14 cellular contexts compared by ENCODE assay signal in the genomic region with DNA sequence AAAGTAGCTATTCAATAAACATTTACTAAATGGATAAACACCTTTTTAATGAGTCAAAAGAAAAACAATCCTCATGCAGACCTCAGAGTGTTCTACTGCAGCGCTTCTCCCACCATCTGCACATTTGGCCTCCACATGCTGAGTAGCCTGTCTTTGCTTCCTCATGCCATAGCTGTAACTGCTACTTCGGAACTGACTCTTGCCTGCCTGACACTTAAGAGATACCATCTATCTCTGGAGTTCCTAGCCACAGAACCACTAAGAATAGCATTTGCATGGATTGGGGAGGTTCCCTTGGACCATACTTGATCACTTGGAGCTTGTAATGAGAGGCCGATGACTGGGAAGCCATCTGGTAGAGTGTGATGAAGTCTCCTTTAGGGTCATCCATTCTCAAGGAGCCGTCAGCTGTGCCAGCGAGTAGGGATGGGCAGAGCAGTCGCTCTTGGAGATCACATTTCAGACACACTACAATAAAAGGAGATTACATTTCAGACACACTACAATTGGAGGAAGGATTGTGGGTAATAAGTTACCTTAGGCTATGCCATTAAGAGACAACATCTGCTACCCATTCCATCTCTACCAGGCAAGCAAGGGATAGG. TPM values are rescaled to one million over a fixed set of nuclear protein-coding genes. Genes with fewer than 3 reads are reported as not detected.
DNase-seq lines count a peak whose midpoint lies in the region; FAIRE-seq and TF ChIP-seq lines count a peak whose summit lies in the region.
"Had no signal": no experiment of that assay in that cellular context is flagged by ENCODE, and none has a peak within 500 bp of the region (broad histone marks: within the 10 kb centered on the region; RNA-seq: fewer than 3 reads in every experiment).

No MANE protein-coding gene starts in this region.

- H3K27me3 Mint-ChIP-seq in HFFc6 (ENCODE audit: insufficient read depth) (no peaks in the 10 kb centered on the region), astrocyte (ENCODE audit: low read depth, unreplicated experiment) (no peaks in the 10 kb centered on the region)
- H3K27me3 Mint-ChIP-seq: activated CD4-positive, alpha-beta T cell treated with anti-CD3 and anti-CD28 coated beads, Interleukin-2, amount 10 ng/mL, durations not matched to agents 7 days and 5 days; activated naive CD8-positive, alpha-beta T cell treated with anti-CD3 and anti-CD28 coated beads, Interleukin-2, amount 10 ng/mL, durations not matched to agents 7 days and 5 days had no signal

- TF ChIP-seq CTCF in HFFc6 (IDR thresholded peaks at IDR 0.05) (no peak), astrocyte (IDR thresholded peaks at IDR 0.05; ENCODE audit: insufficient read depth, low read depth, low read length) (no peak), osteoblast (IDR thresholded peaks at IDR 0.05; ENCODE audit: extremely low read depth, low read depth, low read length) (no peak), stomach (IDR thresholded peaks at IDR 0.05) (no peak), vagina (IDR thresholded peaks at IDR 0.05) (no peak)

- FAIRE-seq in astrocyte (lab: Jason Lieb, UNC): no peak

- H3K9me3 Mint-ChIP-seq in HFFc6 (no peaks in the 10 kb centered on the region), astrocyte (ENCODE audit: unreplicated experiment) (no peaks in the 10 kb centered on the region)

- peak; percentile 88 for DNase-seq in HFFc6
- peak; percentile 49 for DNase-seq in astrocyte (ENCODE audit: low read depth)
- DNase-seq in osteoblast (ENCODE audit: insufficient read length, low spot score, missing footprints): no peak
- DNase-seq in stomach: no peak
- no peak for DNase-seq in NK-92 (lab: John Stamatoyannopoulos, UW; ENCODE audit: unreplicated experiment)
- DNase-seq in vagina (ENCODE audit: extremely low spot score in 2 of 2): no peak
- no peak for DNase-seq in effector CD8-positive, alpha-beta T cell (lab: John Stamatoyannopoulos, UW)
- DNase-seq: activated CD4-positive, alpha-beta T cell treated with anti-CD3 and anti-CD28 coated beads, Interleukin-2, amount 10 ng/mL, durations not matched to agents 7 days and 5 days; activated naive CD8-positive, alpha-beta T cell treated with anti-CD3 and anti-CD28 coated beads, Interleukin-2, amount 10 ng/mL, durations not matched to agents 7 days and 5 days; effector CD4-positive, alpha-beta T cell; mesendoderm; NCI-H345; SHP77 had no signal

- H3K4me2 ChIP-seq in BLaER1: 0 out of 2 replicates have a peak overlapping the region, but pooled peaks have one; percentile 23
- no peak overlapping the region for H3K4me2 ChIP-seq in astrocyte (ENCODE audit: low read length)
- peak overlapping the region; percentile 49 for H3K4me2 ChIP-seq in osteoblast (ENCODE audit: insufficient read depth, low read length)

- H2AFZ ChIP-seq in astrocyte (ENCODE audit: low read depth, low read length) (no peak overlapping the region), osteoblast (ENCODE audit: low read length) (peak overlapping the region; percentile 14)

- intact Hi-C loops in stomach (cut with DNase I; ENCODE audit: low total_unique reads) (no loop called here), vagina (cut with DNase I) (no loop called here)

- no peak for TF ChIP-seq EP300 in stomach (IDR thresholded peaks at IDR 0.05)

- H3K27ac Mint-ChIP-seq in HFFc6 (peak overlapping the region; percentile 94), astrocyte (ENCODE audit: unreplicated experiment) (peak overlapping the region; percentile 27)
- H3K27ac Mint-ChIP-seq: activated CD4-positive, alpha-beta T cell treated with anti-CD3 and anti-CD28 coated beads, Interleukin-2, amount 10 ng/mL, durations not matched to agents 7 days and 5 days; activated naive CD8-positive, alpha-beta T cell treated with anti-CD3 and anti-CD28 coated beads, Interleukin-2, amount 10 ng/mL, durations not matched to agents 7 days and 5 days had no signal

- no peaks in the 10 kb centered on the region for H3K79me2 ChIP-seq in astrocyte (ENCODE audit: insufficient read depth, low read length)
- H3K79me2 ChIP-seq in osteoblast (ENCODE audit: insufficient read depth, low read length): no peaks in the 10 kb centered on the region

- H3K4me1 Mint-ChIP-seq in HFFc6 (ENCODE audit: low read depth) (peaks cover 53% of the 10 kb centered on the region), astrocyte (ENCODE audit: low read depth, unreplicated experiment) (peaks cover 13% of the 10 kb centered on the region)

- H3K9me3 ChIP-seq in BLaER1: 0 out of 2 replicates have a peak, but pooled peaks cover 3% of the 10 kb centered on the region
- no peaks in the 10 kb centered on the region for H3K9me3 ChIP-seq in astrocyte (ENCODE audit: insufficient read depth, low read depth, low read length)
- no peaks in the 10 kb centered on the region for H3K9me3 ChIP-seq in osteoblast (ENCODE audit: low read depth, low read length)
- no peaks in the 10 kb centered on the region for H3K9me3 ChIP-seq in stomach
- H3K9me3 ChIP-seq in vagina: no peaks in the 10 kb centered on the region

- H3K36me3 Mint-ChIP-seq in HFFc6 (ENCODE audit: low read depth): no peaks in the 10 kb centered on the region
- H3K36me3 Mint-ChIP-seq in astrocyte (ENCODE audit: low read depth, unreplicated experiment): peaks cover 1% of the 10 kb centered on the region

- H3K27me3 ChIP-seq in BLaER1 (no peaks in the 10 kb centered on the region), astrocyte (ENCODE audit: insufficient read depth, low read length) (no peaks in the 10 kb centered on the region), osteoblast (ENCODE audit: insufficient read depth, low read length) (no peaks in the 10 kb centered on the region), stomach (no peaks in the 10 kb centered on the region), vagina (no peaks in the 10 kb centered on the region)

- no peak overlapping the region for H3K9ac ChIP-seq in BLaER1
- H3K9ac ChIP-seq in astrocyte (ENCODE audit: low read length): no peak overlapping the region

- H3K4me1 ChIP-seq in BLaER1 (peaks cover 37% of the 10 kb centered on the region), astrocyte (ENCODE audit: insufficient read depth, low read length) (peaks cover 19% of the 10 kb centered on the region), osteoblast (ENCODE audit: insufficient read depth, low read length) (peaks cover 52% of the 10 kb centered on the region), stomach (peaks cover 0 to 15% (median 0%) of the 10 kb centered on the region in 4 donors), vagina (no peaks in the 10 kb centered on the region)

- WGBS in stomach, 5 donors: 77 to 93% (median 87%) methylated on average over 6 of the region's 6 CpGs

- H4K20me1 ChIP-seq in BLaER1 (no peaks in the 10 kb centered on the region), astrocyte (ENCODE audit: insufficient read depth, low read length) (no peaks in the 10 kb centered on the region), osteoblast (ENCODE audit: insufficient read depth, low read length) (no peaks in the 10 kb centered on the region)

- TF ChIP-seq POLR2A in stomach (IDR thresholded peaks at IDR 0.05): no peak
- TF ChIP-seq POLR2A in vagina (IDR thresholded peaks at IDR 0.05): no peak

- H3K27ac ChIP-seq in BLaER1 (no peak overlapping the region), astrocyte (ENCODE audit: low read depth, low read length) (no peak overlapping the region), osteoblast (ENCODE audit: low read depth, low read length) (peak overlapping the region; percentile 90), stomach (peak overlapping the region in 1 of 5 donors; percentile 60), vagina (no peak overlapping the region)

- H3K36me3 ChIP-seq in BLaER1 (no peaks in the 10 kb centered on the region), astrocyte (ENCODE audit: insufficient read depth, low read length) (no peaks in the 10 kb centered on the region), osteoblast (ENCODE audit: insufficient read depth, low read length) (no peaks in the 10 kb centered on the region), stomach (no peaks in the 10 kb centered on the region), vagina (no peaks in the 10 kb centered on the region)

- H3K4me3 Mint-ChIP-seq in HFFc6 (peak overlapping the region; percentile 74), astrocyte (ENCODE audit: unreplicated experiment) (no peak overlapping the region)
- H3K4me3 Mint-ChIP-seq: activated CD4-positive, alpha-beta T cell treated with anti-CD3 and anti-CD28 coated beads, Interleukin-2, amount 10 ng/mL, durations not matched to agents 7 days and 5 days; activated naive CD8-positive, alpha-beta T cell treated with anti-CD3 and anti-CD28 coated beads, Interleukin-2, amount 10 ng/mL, durations not matched to agents 7 days and 5 days had no signal

- H3K4me3 ChIP-seq in BLaER1 (no peak overlapping the region), astrocyte (ENCODE audit: insufficient read depth, low read depth, low read length) (no peak overlapping the region), osteoblast (ENCODE audit: insufficient read depth, low read length) (peak overlapping the region; percentile 5), stomach (no peak overlapping the region), vagina (no peak overlapping the region)

RNA-seq across cellular contexts. Expression of a gene that starts 21.7 kb away (rescaled TPM):
- 10 to 100 TPM; 17.3 to 38.4 (median 31.5) TPM for total RNA-seq in HFFc6 (2021; fragmentation: NEBNext Ultra II Directional; extraction: Animal tissue kit (Norgen Biotek cat#: 25700))
- total RNA-seq in astrocyte: 19.1 and 19.3 TPM in 2 replicates
- 89.8 and 93.1 TPM in 2 replicates for total RNA-seq in osteoblast
- total RNA-seq in stomach: 10 to 100 TPM in 3 of 5 donors, 1 to 10 TPM in 2; 5.9 to 89.3 (median 12.2) TPM
- 10 to 100 TPM in 2 of 3 donors, 1 to 10 TPM in 1; 8.8 to 17.7 (median 17.4) TPM for polyA plus RNA-seq in stomach
- 20.1 TPM for total RNA-seq in vagina

RNA-seq across cellular contexts. Expression of a gene that starts 22.5 kb away (rescaled TPM):
- total RNA-seq in HFFc6 (2021; fragmentation: NEBNext Ultra II Directional; extraction: Animal tissue kit (Norgen Biotek cat#: 25700)): 10 to 100 TPM; 59.4 to 76.5 (median 64.1) TPM
- 17.6 and 33.8 TPM in 2 replicates for total RNA-seq in astrocyte
- 64.8 and 97.4 TPM in 2 replicates for total RNA-seq in osteoblast
- total RNA-seq in stomach: 10 to 100 TPM in 2 of 5 donors, 1 to 10 TPM in 2, under 1 TPM in 1; 0.89 to 49.0 (median 5.0) TPM
- polyA plus RNA-seq in stomach: 1 to 10 TPM in 2 of 3 donors, under 1 TPM in 1; 0.76 to 1.6 (median 1.1) TPM
- total RNA-seq in vagina: 6.1 TPM

RNA-seq across cellular contexts. Expression of a gene that starts 46.5 kb away (rescaled TPM):
- 10 to 100 TPM; 29.7 to 43.3 (median 33.6) TPM for total RNA-seq in HFFc6 (2021; fragmentation: NEBNext Ultra II Directional; extraction: Animal tissue kit (Norgen Biotek cat#: 25700))
- total RNA-seq in astrocyte (24.4 and 25.3 TPM in 2 replicates), osteoblast (51.8 and 53.6 TPM in 2 replicates), stomach (10 to 100 TPM in 4 of 5 donors, 1 to 10 TPM in 1; 7.6 to 60.0 (median 23.7) TPM), vagina (24.3 TPM)
- polyA plus RNA-seq in stomach: 10 to 100 TPM; 24.4 to 31.2 (median 25.5) TPM

RNA-seq across cellular contexts. Expression of a gene that starts 46.7 kb away (rescaled TPM):
- total RNA-seq in HFFc6 (2021; fragmentation: NEBNext Ultra II Directional; extraction: Animal tissue kit (Norgen Biotek cat#: 25700)): 100 to 1,000 TPM in 2 of 6 experiments, 10 to 100 TPM in 4; 81.0 to 119 (median 94.6) TPM
- total RNA-seq in astrocyte: 82.5 and 82.8 TPM in 2 replicates
- total RNA-seq in osteoblast: 82.9 and 86.3 TPM in 2 replicates
- total RNA-seq in stomach: 100 to 1,000 TPM in 4 of 5 donors, 10 to 100 TPM in 1; 74.4 to 244 (median 173) TPM
- 100 to 1,000 TPM in 2 of 3 donors, 10 to 100 TPM in 1; 97.9 to 235 (median 139) TPM for polyA plus RNA-seq in stomach
- 124 TPM for total RNA-seq in vagina

RNA-seq across cellular contexts. Expression of a gene that starts 50.2 kb away (rescaled TPM):
- under 1 TPM in 2 of 6 experiments, not detected in 4; 0.14 to 0.40 TPM for total RNA-seq in HFFc6 (2021; fragmentation: NEBNext Ultra II Directional; extraction: Animal tissue kit (Norgen Biotek cat#: 25700))
- total RNA-seq in astrocyte (0.73 and 0.84 TPM in 2 replicates), osteoblast (not detected in 2 replicates), stomach (10 to 100 TPM in 4 of 5 donors, 1 to 10 TPM in 1; 6.6 to 42.6 (median 22.8) TPM), vagina (9.6 TPM)
- 1 to 10 TPM; 2.1 to 5.3 (median 4.1) TPM for polyA plus RNA-seq in stomach

Comparison
In these comparisons a context has a peak if more than half of its experiments do, and no peak if none do; other contexts are left out.
1. DNase-seq: peak in HFFc6 (single experiment) and astrocyte (single experiment); none in osteoblast (single experiment), stomach (single experiment), NK-92 (single experiment), vagina (0 of 2) and effector CD8-positive, alpha-beta T cell (single experiment).